27 cellular contexts compared by ENCODE assay signal in the genomic region with DNA sequence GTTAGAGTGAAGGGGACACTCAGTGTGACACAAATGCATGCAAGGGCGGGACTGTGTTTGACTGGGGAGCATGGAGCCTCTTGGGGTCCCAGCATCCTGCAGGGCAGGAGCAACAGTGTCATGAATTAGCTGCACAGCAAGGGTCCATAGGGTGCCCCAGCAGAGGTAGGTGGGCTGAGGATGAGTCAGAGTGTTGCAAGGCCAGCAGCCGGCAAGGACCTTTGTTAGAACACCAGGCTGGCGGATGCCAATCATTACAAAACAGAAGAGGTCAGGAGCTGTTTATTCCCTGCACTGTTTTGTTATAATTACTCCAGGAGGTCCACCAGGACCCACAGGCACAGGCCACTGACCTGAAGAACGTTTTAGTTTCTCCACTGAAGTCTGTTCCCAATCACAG.
"Had no signal": no experiment of that assay in that cellular context is flagged by ENCODE, and none has a peak within 500 bp of the region (broad histone marks: within the 10 kb centered on the region; RNA-seq: fewer than 3 reads in every experiment).

No MANE protein-coding gene starts in this region.

- H3K36me3 ChIP-seq: ovary, tibial artery had no signal

- FAIRE-seq: endometrium, frontal cortex, small intestine had no signal

- H3K27me3 ChIP-seq: ovary, testis, tibial artery had no signal

- H3K4me1 ChIP-seq: psoas muscle, testis, tibial artery had no signal

- H3K9me3 ChIP-seq: mucosa of descending colon, ovary, psoas muscle, testis, tibial artery had no signal

- H3K4me3 ChIP-seq: mucosa of descending colon, ovary, psoas muscle, testis, tibial artery had no signal

- H3K4me3 Mint-ChIP-seq: effector memory CD8-positive, alpha-beta T cell; immature natural killer cell; mesothelial cell of epicardium; natural killer cell treated with Interleukin-12 subunit alpha and Interleukin-12 subunit beta and Interleukin-15 and Interleukin-18, amount 100 ng/mL, for 72 hours; type B pancreatic cell had no signal

- H3K27ac ChIP-seq: ovary, psoas muscle, testis, tibial artery had no signal

- H3K36me3 Mint-ChIP-seq: immature natural killer cell; mesothelial cell of epicardium; naive B cell; natural killer cell treated with Interleukin-12 subunit alpha and Interleukin-12 subunit beta and Interleukin-15 and Interleukin-18, amount 100 ng/mL, for 72 hours; type B pancreatic cell had no signal

- H3K4me1 Mint-ChIP-seq: immature natural killer cell had no signal

- H3K9me3 Mint-ChIP-seq: effector memory CD8-positive, alpha-beta T cell; immature natural killer cell; mesothelial cell of epicardium; naive B cell; natural killer cell treated with Interleukin-12 subunit alpha and Interleukin-12 subunit beta and Interleukin-15 and Interleukin-18, amount 100 ng/mL, for 72 hours; type B pancreatic cell had no signal

- DNase-seq: cortex of kidney; effector memory CD8-positive, alpha-beta T cell; erythroblast; hypothalamus; immature natural killer cell; kidney glomerular epithelial cell; left colon; mesenchymal stem cell; mucosa of descending colon; naive B cell; occipital lobe; ovary; posterior cingulate gyrus; psoas muscle; small intestine; stimulated activated CD4-positive, alpha-beta T cell treated with anti-CD3 and anti-CD28 coated beads, Interleukin-15, amount 100 ng/mL, for 24 hours; stimulated activated CD4-positive, alpha-beta T cell treated with anti-CD3 and anti-CD28 coated beads, Interleukin-4, amount 100 ng/mL, for 1 hour; stimulated activated CD8-positive, alpha-beta memory T cell treated with anti-CD3 and anti-CD28 coated beads, Interleukin-4, amount 100 ng/mL, for 48 hours; stimulated activated naive CD4-positive, alpha-beta T cell; substantia nigra; testis; tibial artery had no signal

- H3K27ac Mint-ChIP-seq: effector memory CD8-positive, alpha-beta T cell; mesothelial cell of epicardium; natural killer cell treated with Interleukin-12 subunit alpha and Interleukin-12 subunit beta and Interleukin-15 and Interleukin-18, amount 100 ng/mL, for 72 hours; type B pancreatic cell had no signal

- ATAC-seq: effector memory CD8-positive, alpha-beta T cell; left colon; mucosa of descending colon; natural killer cell treated with Interleukin-12 subunit alpha and Interleukin-12 subunit beta and Interleukin-15 and Interleukin-18, amount 100 ng/mL, for 72 hours; psoas muscle had no signal
